In genomic region chr22:19178065-19178658, GRCh38 we compare ENCODE assay signal across 9 cellular contexts. TPM values are rescaled to one million over a fixed set of nuclear protein-coding genes. Genes with fewer than 3 reads are reported as not detected.
A peak's percentile ranks its signal among the peaks of the same experiment; 100 is the strongest.
DNase-seq lines count a peak whose midpoint lies in the region; ATAC-seq, FAIRE-seq and TF ChIP-seq lines count a peak whose summit lies in the region.
"Had no signal": no experiment of that assay in that cellular context is flagged by ENCODE, and none has a peak within 500 bp of the region (broad histone marks: within the 10 kb centered on the region; RNA-seq: fewer than 3 reads in every experiment).

No MANE protein-coding gene starts in this region.

- peak overlapping the region; percentile 80 for H3K9ac ChIP-seq in SK-N-SH
- H3K9ac ChIP-seq in mammary epithelial cell (ENCODE audit: insufficient read depth, low read length) = peak overlapping the region; percentile 59
- peak overlapping the region; percentile 58 to 59 for H3K9ac ChIP-seq in kidney (ENCODE audit: low read length in 2 of 2)

- TF ChIP-seq CTCF in SK-N-SH (IDR thresholded peaks at IDR 0.05) (no peak), mammary epithelial cell (conservative IDR thresholded peaks at IDR 0.05 in 1 of 2, IDR thresholded peaks at IDR 0.05 in 1 of 2; ENCODE audit: extremely low read depth in 1 of 2, insufficient read depth in 1 of 2, low read depth in 1 of 2, low read length in 2 of 2) (no peak), kidney (IDR thresholded peaks at IDR 0.05; ENCODE audit: borderline replicate concordance, extremely low read depth, insufficient read depth) (no peak)

- H3K9me2 ChIP-seq in SK-N-SH = no peaks in the 10 kb centered on the region

- H3K36me3 ChIP-seq in SK-N-SH (replicated peaks in 1 of 2; ENCODE audit: control insufficient read depth in 1 of 2, insufficient read depth in 2 of 2, low read length in 1 of 2) = peaks cover 0 to 9% of the 10 kb centered on the region in 2 experiments
- H3K36me3 ChIP-seq in mammary epithelial cell (ENCODE audit: insufficient read depth, low read length) = no peaks in the 10 kb centered on the region
- no peaks in the 10 kb centered on the region for H3K36me3 ChIP-seq in kidney (ENCODE audit: control insufficient read depth in 1 of 2, insufficient read depth in 2 of 2, low read length in 2 of 2)

- POLR2A ChIA-PET in SK-N-SH (lab: Yijun Ruan, JAX) = interaction anchor here (1.0 to 2.2 kb wide), 5 partner anchors 16 to 253 kb away, joined by 3 to 7 read pairs (median 5); partner anchors contain the start of genes CLTCL1, ESS2, HIRA and MRPL40

- in situ Hi-C loops in mammary epithelial cell (cut with MboI; ENCODE audit: low sequenced_read_pairs in 2 of 2) = loop anchor here in 1 of 2 donors (25.0 kb wide), 1 partner anchor 459 kb away; no protein-coding TSS in a partner anchor

- DNase-seq in AG08396 (ENCODE audit: low spot score) = peak; percentile 64
- peak; percentile 85 for DNase-seq in SK-N-SH
- DNase-seq in mammary epithelial cell = peak; percentile 47
- peak; percentile 85 for DNase-seq in kidney
- peak in 2 of 3 experiments; percentile 38 to 48 for DNase-seq in stimulated activated CD4-positive, alpha-beta T cell treated with anti-CD3 and anti-CD28 coated beads, TNF-alpha, amount 100 ng/mL, for 4 hours (ENCODE audit: low read depth in 3 of 3)
- DNase-seq in OCI-M2 (lab: John Stamatoyannopoulos, UW; ENCODE audit: unreplicated experiment) = no peak

- H3K4me3 ChIP-seq in SK-N-SH (ENCODE audit: low read depth in 2 of 2, low read length in 1 of 2) (peak overlapping the region; percentile 80 to 84), mammary epithelial cell (replicated peaks in 1 of 3; ENCODE audit: insufficient read depth in 1 of 3, low read depth in 2 of 3, low read length in 3 of 3) (peak overlapping the region; percentile 64 to 77 (median 76)), kidney (ENCODE audit: low read length in 2 of 2) (peak overlapping the region; percentile 49 to 67)

- H2AFZ ChIP-seq in SK-N-SH (ENCODE audit: low read depth) (0 out of 2 replicates have a peak overlapping the region, but pooled peaks have one; percentile 29), mammary epithelial cell (ENCODE audit: low read depth, low read length) (peak overlapping the region; percentile 83)

- ATAC-seq in GM18867 (IDR thresholded peaks at IDR 0.05; ENCODE audit: unreplicated experiment) (peak; percentile 39), HG03103 (IDR thresholded peaks at IDR 0.05; ENCODE audit: low read depth, unreplicated experiment) (peak; percentile 24)

- FAIRE-seq in kidney (lab: Jason Lieb, UNC) = no peak

- H3K9me3 ChIP-seq in SK-N-SH (no peaks in the 10 kb centered on the region), mammary epithelial cell (replicated peaks; ENCODE audit: insufficient read depth, low read length) (no peaks in the 10 kb centered on the region), kidney (ENCODE audit: control insufficient read depth in 1 of 2, low read length in 2 of 2) (no peaks in the 10 kb centered on the region)

- intact Hi-C loops in mammary epithelial cell (cut with micrococcal nuclease) (loop anchor here (2.0 to 5.0 kb wide), 4 partner anchors 226 to 454 kb away; partner anchors contain the start of genes CDC45, MRPL40 and UFD1), kidney (cut with DNase I) (no loop called here)

- peaks cover 23 to 51% of the 10 kb centered on the region in 2 experiments; a peak in 3 of 4 replicates for H3K4me1 ChIP-seq in SK-N-SH (ENCODE audit: control insufficient read depth in 1 of 2, insufficient read depth in 2 of 2, low read depth in 1 of 2, low read length in 1 of 2)
- H3K4me1 ChIP-seq in mammary epithelial cell (ENCODE audit: insufficient read depth, low read length) = peaks cover 44% of the 10 kb centered on the region
- H3K4me1 ChIP-seq in kidney (ENCODE audit: control insufficient read depth in 1 of 2, insufficient read depth in 1 of 2, low read depth in 1 of 2, low read length in 2 of 2) = peaks cover 13 to 43% of the 10 kb centered on the region in 2 donors

- H3K4me2 ChIP-seq in SK-N-SH (peak overlapping the region; percentile 99), mammary epithelial cell (ENCODE audit: insufficient read depth, low read depth, low read length) (peak overlapping the region; percentile 99)

- BruUV-seq in mammary epithelial cell (replicated peaks; lab: Mats Ljungman, UMichigan) = no TSS peak

- H3K27me3 ChIP-seq in SK-N-SH (ENCODE audit: insufficient read depth) (no peaks in the 10 kb centered on the region), mammary epithelial cell (ENCODE audit: insufficient read depth, low read length) (no peaks in the 10 kb centered on the region)

- H3K79me2 ChIP-seq in SK-N-SH (ENCODE audit: insufficient read depth) (peaks cover 43% of the 10 kb centered on the region), mammary epithelial cell (ENCODE audit: insufficient read depth, low read length) (peaks cover 52% of the 10 kb centered on the region)

- peaks cover 13% of the 10 kb centered on the region; the same call in 1 of the 2 replicates for H4K20me1 ChIP-seq in SK-N-SH (ENCODE audit: insufficient read depth)
- no peaks in the 10 kb centered on the region for H4K20me1 ChIP-seq in mammary epithelial cell (ENCODE audit: insufficient read depth, low read length)

- dilution Hi-C loops in mammary epithelial cell (cut with HindIII; ENCODE audit: low sequenced_read_pairs) = no loop called here

- CTCF ChIA-PET in SK-N-SH (lab: Yijun Ruan, JAX) = interaction anchor here (1.0 to 3.0 kb wide), 15 partner anchors 17 to 454 kb away, joined by 3 to 28 read pairs (median 9); partner anchors contain the start of genes CLTCL1, HIRA and MRPL40
- CTCF ChIA-PET in mammary epithelial cell (lab: Charles Lee; ENCODE audit: low non-redundant PET) = interaction anchor here (0.6 to 0.9 kb wide), 3 partner anchors 34 to 278 kb away, joined by 3 to 14 read pairs (median 7); partner anchors contain the start of gene ESS2

- TF ChIP-seq RAD21 in SK-N-SH (IDR thresholded peaks at IDR 0.05; ENCODE audit: low read length) = no peak

- H3K27ac ChIP-seq in SK-N-SH (ENCODE audit: low read depth in 2 of 2, low read length in 1 of 2) (peak overlapping the region; percentile 22 to 89; a peak in 3 of 4 replicates), mammary epithelial cell (ENCODE audit: insufficient read depth, low read depth, low read length) (peak overlapping the region; percentile 56), kidney (ENCODE audit: low read depth in 2 of 2, low read length in 2 of 2) (peak overlapping the region; percentile 81 to 82)

- 0% methylated on average over 14 of the region's 80 CpGs for WGBS in SK-N-SH (ENCODE audit: low lambda C conversion rate)
- no CpG with 5 or more reads among the region's 80 CpGs for WGBS in mammary epithelial cell (ENCODE audit: low coverage, missing lambda C conversion rate)

- TF ChIP-seq EP300 in SK-N-SH (IDR thresholded peaks at IDR 0.05; ENCODE audit: borderline replicate concordance in 1 of 2, low read depth in 1 of 2, low read length in 1 of 2) = no peak

- peaks cover 4% of the 10 kb centered on the region for H3F3A ChIP-seq in SK-N-SH (replicated peaks; ENCODE audit: insufficient read depth)

TF ChIP-seq in SK-N-SH, 30 proteins besides CTCF, POLR2A, EP300 and RAD21:
- TF ChIP-seq ELF1 (IDR thresholded peaks at IDR 0.05) (peak; percentile 66), NRF1 (IDR thresholded peaks at IDR 0.05; ENCODE audit: low read depth, low read length) (no peak), CHD2 (IDR thresholded peaks at IDR 0.05; ENCODE audit: low read length, partially characterized antibody) (peak; percentile 8)

RNA-seq across cellular contexts. Expression of gene SLC25A1, which starts 0.4 kb away (rescaled TPM):
- polyA plus RNA-seq in SK-N-SH (2012; rRNA removed) = 34.2 and 44.7 TPM in 2 replicates
- 26.4 and 39.5 TPM in 2 replicates for polyA plus RNA-seq in SK-N-SH (2012; cell fraction: cytosol; rRNA removed)
- 55.0 and 79.5 TPM in 2 replicates for polyA plus RNA-seq in SK-N-SH (2012; cell fraction: nucleus; rRNA removed)
- 100 to 1,000 TPM in 1 of 2 donors, 10 to 100 TPM in 1; 70.5 to 130 TPM for total RNA-seq in mammary epithelial cell
- 74.2 TPM for polyA plus RNA-seq in mammary epithelial cell
- polyA minus RNA-seq in mammary epithelial cell = 145 TPM
- 62.6 TPM for total RNA-seq in kidney
- 128 TPM for polyA plus RNA-seq in kidney (ENCODE audit: insufficient read depth, low read depth, low replicate concordance)

RNA-seq across cellular contexts. Expression of gene GSC2, which starts 28.1 kb away (rescaled TPM):
- polyA plus RNA-seq in SK-N-SH (2012; rRNA removed) (not detected in 2 replicates), mammary epithelial cell (not detected), kidney (ENCODE audit: insufficient read depth, low read depth, low replicate concordance) (not detected)
- polyA plus RNA-seq in SK-N-SH (2012; cell fraction: cytosol; rRNA removed) = not detected in 2 replicates
- not detected in 2 replicates for polyA plus RNA-seq in SK-N-SH (2012; cell fraction: nucleus; rRNA removed)
- total RNA-seq in mammary epithelial cell (not detected), kidney (not detected)
- polyA minus RNA-seq in mammary epithelial cell = not detected
- total RNA-seq: subcutaneous adipose tissue had no signal

RNA-seq across cellular contexts. Expression of gene ESS2, which starts 33.7 kb away (rescaled TPM):
- polyA plus RNA-seq in SK-N-SH (2012; rRNA removed) = 14.5 and 15.4 TPM in 2 replicates
- 6.6 and 10.1 TPM in 2 replicates for polyA plus RNA-seq in SK-N-SH (2012; cell fraction: cytosol; rRNA removed)
- 22.4 and 27.9 TPM in 2 replicates for polyA plus RNA-seq in SK-N-SH (2012; cell fraction: nucleus; rRNA removed)
- total RNA-seq in mammary epithelial cell = 10 to 100 TPM; 12.0 to 17.6 TPM
- 14.6 TPM for polyA plus RNA-seq in mammary epithelial cell
- 8.0 TPM for polyA minus RNA-seq in mammary epithelial cell
- total RNA-seq in kidney = 14.3 TPM
- 15.3 TPM for polyA plus RNA-seq in kidney (ENCODE audit: insufficient read depth, low read depth, low replicate concordance)

RNA-seq across cellular contexts. Expression of gene TSSK2, which starts 47.1 kb away (rescaled TPM):
- polyA plus RNA-seq in SK-N-SH (2012; rRNA removed) (not detected in 2 replicates), mammary epithelial cell (not detected), kidney (ENCODE audit: insufficient read depth, low read depth, low replicate concordance) (not detected)
- not detected in 2 replicates for polyA plus RNA-seq in SK-N-SH (2012; cell fraction: cytosol; rRNA removed)
- not detected in 2 replicates for polyA plus RNA-seq in SK-N-SH (2012; cell fraction: nucleus; rRNA removed)
- total RNA-seq in mammary epithelial cell (under 1 TPM in 1 of 2 donors, not detected in 1; 0.16 TPM), kidney (not detected)
- not detected for polyA minus RNA-seq in mammary epithelial cell
- total RNA-seq: subcutaneous adipose tissue had no signal

RNA-seq across cellular contexts. Expression of gene DGCR2, which starts 56.0 kb away (rescaled TPM):
- 21.5 and 30.4 TPM in 2 replicates for polyA plus RNA-seq in SK-N-SH (2012; rRNA removed)
- 15.1 and 23.8 TPM in 2 replicates for polyA plus RNA-seq in SK-N-SH (2012; cell fraction: cytosol; rRNA removed)
- polyA plus RNA-seq in SK-N-SH (2012; cell fraction: nucleus; rRNA removed) = 30.5 and 30.9 TPM in 2 replicates
- 10 to 100 TPM; 66.1 to 80.9 TPM for total RNA-seq in mammary epithelial cell
- 66.8 TPM for polyA plus RNA-seq in mammary epithelial cell
- polyA minus RNA-seq in mammary epithelial cell = 107 TPM
- 67.7 TPM for total RNA-seq in kidney
- polyA plus RNA-seq in kidney (ENCODE audit: insufficient read depth, low read depth, low replicate concordance) = 37.5 TPM
